In the genomic region with DNA sequence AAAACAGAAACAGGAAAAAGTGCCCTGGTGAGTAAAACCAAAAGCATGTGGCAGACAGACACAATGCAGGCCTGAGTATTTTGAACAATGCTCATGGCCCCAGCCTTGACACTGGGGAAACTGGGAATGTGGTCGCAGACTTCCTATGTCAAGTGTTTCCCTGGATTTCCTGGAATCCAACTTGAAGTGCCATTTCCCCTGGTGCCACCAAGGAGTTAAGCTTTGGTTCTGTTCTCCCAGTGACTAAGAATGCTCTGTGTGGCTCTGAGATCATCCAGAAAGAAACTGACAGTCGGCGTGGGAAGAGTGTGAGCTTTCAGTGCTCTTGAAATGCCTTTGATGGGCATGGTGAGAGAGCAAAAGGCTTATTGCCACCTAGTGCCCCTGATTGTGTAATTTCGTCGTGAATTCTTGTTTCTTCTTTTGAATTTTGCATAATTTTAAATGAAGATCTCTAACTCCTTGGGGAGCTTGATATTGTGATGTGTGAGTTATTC, we compare ENCODE assay signal across 1 cellular context.
TF ChIP-seq lines count a peak whose summit lies in the region.

No MANE protein-coding gene starts in this region.

TF ChIP-seq in endothelial cell of umbilical vein, 7 proteins besides CTCF, POLR2A, EP300 and RAD21:
- peak; percentile 85 for TF ChIP-seq POLR2AphosphoS5 (IDR thresholded peaks at IDR 0.05; ENCODE audit: insufficient read depth, low read depth, low read length)
- peak; percentile 84 for TF ChIP-seq FOS (IDR thresholded peaks at IDR 0.05; ENCODE audit: borderline replicate concordance, insufficient read depth, low read length)
- peak; percentile 73 for TF ChIP-seq GATA2 (IDR thresholded peaks at IDR 0.05; ENCODE audit: insufficient read depth, insufficient read length, low read depth, low read length)
- TF ChIP-seq JUN (IDR thresholded peaks at IDR 0.05; ENCODE audit: borderline replicate concordance, insufficient read depth, insufficient read length, low read depth) = peak; percentile 91
- no peak for TF ChIP-seq MYC (IDR thresholded peaks at IDR 0.05; ENCODE audit: low read depth, low read length)
- TF ChIP-seq EZH2 (IDR thresholded peaks at IDR 0.05; ENCODE audit: borderline replicate concordance, low read depth, low read length, severe bottlenecking) = no peak
- no peak for TF ChIP-seq MAX (IDR thresholded peaks at IDR 0.05; ENCODE audit: insufficient read depth, insufficient read length)
TF ChIP-seq in endothelial cell of umbilical vein: peak in this region for 4.
